8 cellular contexts compared by ENCODE assay signal in genomic region chr17:45445901-45446743, GRCh38. TPM values are rescaled to one million over a fixed set of nuclear protein-coding genes. Genes with fewer than 3 reads are reported as not detected.
DNase-seq lines count a peak whose midpoint lies in the region; ATAC-seq and TF ChIP-seq lines count a peak whose summit lies in the region.
"Not testable (repeated sequence)": the region's sequence is repeated elsewhere in the genome, so short reads cannot be mapped to it uniquely, and the experiment has no call there.

No MANE protein-coding gene starts in this region.

- intact Hi-C loops in CD4-positive, alpha-beta memory T cell (cut with micrococcal nuclease); mammary epithelial cell (cut with micrococcal nuclease); heart right ventricle (cut with DNase I); naive thymus-derived CD4-positive, alpha-beta T cell (cut with micrococcal nuclease): not testable (repeated sequence)

- peak overlapping the region; percentile 48 to 88 (median 82) for H3K27ac Mint-ChIP-seq in CD4-positive, alpha-beta memory T cell
- peak overlapping the region; percentile 79 to 85 for H3K27ac Mint-ChIP-seq in T-cell
- H3K27ac Mint-ChIP-seq in activated T-cell treated with anti-CD3 and anti-CD28 coated beads, Interleukin-2, amount 50 U/mL, for 24 hours: peak overlapping the region; percentile 81
- H3K27ac Mint-ChIP-seq in naive thymus-derived CD4-positive, alpha-beta T cell: peak overlapping the region in 6 of 9 donors; percentile 13 to 90 (median 53)

- peak; percentile 52 to 89 (median 78) for ATAC-seq in T-cell (replicated peaks in 1 of 4)
- peak; percentile 48 to 88 (median 80) for ATAC-seq in heart right ventricle
- ATAC-seq in naive thymus-derived CD4-positive, alpha-beta T cell: peak; percentile 81

- peaks cover 8 to 28% (median 18%) of the 10 kb centered on the region in 4 donors for H3K4me1 Mint-ChIP-seq in CD4-positive, alpha-beta memory T cell
- H3K4me1 Mint-ChIP-seq in T-cell: peaks cover 6 to 24% (median 12%) of the 10 kb centered on the region in 3 donors
- H3K4me1 Mint-ChIP-seq in activated T-cell treated with anti-CD3 and anti-CD28 coated beads, Interleukin-2, amount 50 U/mL, for 24 hours (ENCODE audit: low read depth): peaks cover 20% of the 10 kb centered on the region
- peaks cover 0 to 32% (median 16%) of the 10 kb centered on the region in 7 donors for H3K4me1 Mint-ChIP-seq in naive thymus-derived CD4-positive, alpha-beta T cell

- not testable (repeated sequence) for H3K4me1 ChIP-seq in CD4-positive, alpha-beta memory T cell (ENCODE audit: insufficient read depth, low read length); naive thymus-derived CD4-positive, alpha-beta T cell (ENCODE audit: control insufficient read depth in 2 of 2, insufficient read depth in 2 of 2, low read length in 2 of 2)
- H3K4me1 ChIP-seq in mammary epithelial cell (ENCODE audit: insufficient read depth, low read length): peaks cover 32% of the 10 kb centered on the region
- H3K4me1 ChIP-seq in heart right ventricle: peaks cover 0 to 31% (median 16%) of the 10 kb centered on the region in 9 donors

- not testable (repeated sequence) for H3K36me3 ChIP-seq in CD4-positive, alpha-beta memory T cell (ENCODE audit: insufficient read depth, low read length); mammary epithelial cell (ENCODE audit: insufficient read depth, low read length)
- H3K36me3 ChIP-seq in heart right ventricle: peaks cover 0 to 51% (median 3%) of the 10 kb centered on the region in 9 donors
- peaks cover 0 to 14% (median 0%) of the 10 kb centered on the region in 3 experiments for H3K36me3 ChIP-seq in naive thymus-derived CD4-positive, alpha-beta T cell (ENCODE audit: control insufficient read depth in 2 of 3, insufficient read depth in 3 of 3, low read length in 3 of 3)

- not testable (repeated sequence) for H3K27ac ChIP-seq in CD4-positive, alpha-beta memory T cell (ENCODE audit: low read depth, low read length); naive thymus-derived CD4-positive, alpha-beta T cell (ENCODE audit: low read depth, low read length)
- peak overlapping the region; percentile 64 for H3K27ac ChIP-seq in mammary epithelial cell (ENCODE audit: insufficient read depth, low read depth, low read length)
- peak overlapping the region in 7 of 10 donors; percentile 40 to 74 (median 53) for H3K27ac ChIP-seq in heart right ventricle

- not testable (repeated sequence) for TF ChIP-seq CTCF in mammary epithelial cell (conservative IDR thresholded peaks at IDR 0.05 in 1 of 2, IDR thresholded peaks at IDR 0.05 in 1 of 2; ENCODE audit: extremely low read depth in 1 of 2, insufficient read depth in 1 of 2, low read depth in 1 of 2, low read length in 2 of 2); heart right ventricle (IDR thresholded peaks at IDR 0.05)

- peaks cover 6 to 18% of the 10 kb centered on the region in 2 donors for H3K36me3 Mint-ChIP-seq in CD4-positive, alpha-beta memory T cell
- peaks cover 12% of the 10 kb centered on the region for H3K36me3 Mint-ChIP-seq in T-cell
- H3K36me3 Mint-ChIP-seq in activated T-cell treated with anti-CD3 and anti-CD28 coated beads, Interleukin-2, amount 50 U/mL, for 24 hours (ENCODE audit: low read depth): peaks cover 33% of the 10 kb centered on the region
- H3K36me3 Mint-ChIP-seq in naive thymus-derived CD4-positive, alpha-beta T cell: peaks cover 0 to 21% (median 4%) of the 10 kb centered on the region in 5 donors

- H3K79me2 ChIP-seq in mammary epithelial cell (ENCODE audit: insufficient read depth, low read length): not testable (repeated sequence)

- H3K9me3 Mint-ChIP-seq in CD4-positive, alpha-beta memory T cell; T-cell; activated T-cell treated with anti-CD3 and anti-CD28 coated beads, Interleukin-2, amount 50 U/mL, for 24 hours; naive thymus-derived CD4-positive, alpha-beta T cell: not testable (repeated sequence)

- not testable (repeated sequence) for DNase-seq in CD4-positive, alpha-beta memory T cell; heart right ventricle
- DNase-seq in KBM-7 (peak; percentile 59), T-cell (peak in 2 of 34 experiments; percentile 23 to 24), mammary epithelial cell (peak; percentile 86)
- peak; percentile 54 for DNase-seq in activated T-cell treated with anti-CD3 and anti-CD28 coated beads, Interleukin-2, amount 50 U/mL, for 24 hours
- DNase-seq in naive thymus-derived CD4-positive, alpha-beta T cell: peak in 1 of 9 donors; percentile 46
- peak; percentile 36 for DNase-seq in stimulated activated naive CD4-positive, alpha-beta T cell treated with Interleukin-2 at 50 U/mL for 16 hours (lab: John Stamatoyannopoulos, UW)

- H3K4me2 ChIP-seq in mammary epithelial cell (ENCODE audit: insufficient read depth, low read depth, low read length): peak overlapping the region; percentile 42

- TSS peak; percentile 96 for BruUV-seq in mammary epithelial cell (replicated peaks; lab: Mats Ljungman, UMichigan)

- not testable (repeated sequence) for H4K20me1 ChIP-seq in mammary epithelial cell (ENCODE audit: insufficient read depth, low read length)

- dilution Hi-C loops in mammary epithelial cell (cut with HindIII; ENCODE audit: low sequenced_read_pairs): not testable (repeated sequence)

- in situ Hi-C loops in KBM-7 (cut with MboI; ENCODE audit: low pct_unique_long_range_greater_than_20kb, low sequenced_read_pairs): not testable (repeated sequence)
- in situ Hi-C loops in mammary epithelial cell (cut with MboI; ENCODE audit: low sequenced_read_pairs in 2 of 2): loop anchor here in 1 of 2 donors (25.0 kb wide), 1 partner anchor 416 kb away; no protein-coding TSS in a partner anchor

- POLR2A ChIA-PET in CD4-positive, alpha-beta memory T cell (lab: Charles Lee; ENCODE audit: partially characterized antibody); T-cell (lab: Charles Lee); naive thymus-derived CD4-positive, alpha-beta T cell (lab: Charles Lee): not testable (repeated sequence)

- H3K27me3 Mint-ChIP-seq in CD4-positive, alpha-beta memory T cell; T-cell; activated T-cell treated with anti-CD3 and anti-CD28 coated beads, Interleukin-2, amount 50 U/mL, for 24 hours; naive thymus-derived CD4-positive, alpha-beta T cell: not testable (repeated sequence)

- CTCF ChIA-PET in CD4-positive, alpha-beta memory T cell (lab: Charles Lee; ENCODE audit: partially characterized antibody); T-cell (lab: Charles Lee); mammary epithelial cell (lab: Charles Lee; ENCODE audit: low non-redundant PET); naive thymus-derived CD4-positive, alpha-beta T cell (lab: Charles Lee): not testable (repeated sequence)

- not testable (repeated sequence) for H2AFZ ChIP-seq in mammary epithelial cell (ENCODE audit: low read depth, low read length)

- H3K9me3 ChIP-seq in CD4-positive, alpha-beta memory T cell (ENCODE audit: control insufficient read depth in 1 of 2, low read length in 2 of 2); mammary epithelial cell (replicated peaks; ENCODE audit: insufficient read depth, low read length); heart right ventricle; naive thymus-derived CD4-positive, alpha-beta T cell (ENCODE audit: control insufficient read depth in 2 of 3, low read length in 3 of 3): not testable (repeated sequence)

- WGBS in mammary epithelial cell (ENCODE audit: low coverage, missing lambda C conversion rate): 40% methylated on average over 15 of the region's 16 CpGs
- WGBS in heart right ventricle, 2 donors: 45 to 65% methylated on average over 15 to 16 of the region's 16 CpGs

- H3K9ac ChIP-seq in mammary epithelial cell (ENCODE audit: insufficient read depth, low read length): not testable (repeated sequence)

- H3K4me3 ChIP-seq in CD4-positive, alpha-beta memory T cell (ENCODE audit: low read length in 2 of 2); mammary epithelial cell (replicated peaks in 1 of 3; ENCODE audit: insufficient read depth in 1 of 3, low read depth in 2 of 3, low read length in 3 of 3); heart right ventricle; naive thymus-derived CD4-positive, alpha-beta T cell (ENCODE audit: low read length): not testable (repeated sequence)

- H3K4me3 Mint-ChIP-seq in CD4-positive, alpha-beta memory T cell: peak overlapping the region in 7 of 8 donors; percentile 35 to 78 (median 62)
- H3K4me3 Mint-ChIP-seq in T-cell: peak overlapping the region in 2 of 3 donors; percentile 5 to 21
- peak overlapping the region; percentile 31 for H3K4me3 Mint-ChIP-seq in activated T-cell treated with anti-CD3 and anti-CD28 coated beads, Interleukin-2, amount 50 U/mL, for 24 hours
- H3K4me3 Mint-ChIP-seq in naive thymus-derived CD4-positive, alpha-beta T cell: peak overlapping the region in 2 of 10 donors; percentile 4 to 79

- H3K27me3 ChIP-seq in CD4-positive, alpha-beta memory T cell (ENCODE audit: insufficient read depth, low read length); mammary epithelial cell (ENCODE audit: insufficient read depth, low read length); heart right ventricle; naive thymus-derived CD4-positive, alpha-beta T cell (ENCODE audit: control insufficient read depth in 2 of 2, insufficient read depth in 2 of 2, low read length in 2 of 2): not testable (repeated sequence)

RNA-seq across cellular contexts. Expression of gene ARHGAP27, which starts 13.5 kb away (rescaled TPM):
- total RNA-seq in CD4-positive, alpha-beta memory T cell: 100 to 1,000 TPM; 108 to 113 TPM
- polyA plus RNA-seq in CD4-positive, alpha-beta memory T cell: 10 to 100 TPM; 23.0 to 30.6 TPM
- 100 to 1,000 TPM in 3 of 5 donors, 10 to 100 TPM in 2; 56.4 to 120 (median 113) TPM for total RNA-seq in T-cell
- total RNA-seq in mammary epithelial cell: 10 to 100 TPM; 24.8 to 31.3 TPM
- 18.5 TPM for polyA plus RNA-seq in mammary epithelial cell
- polyA minus RNA-seq in mammary epithelial cell: 11.2 TPM
- total RNA-seq in heart right ventricle: 10 to 100 TPM; 15.2 to 46.9 (median 25.3) TPM
- 10 to 100 TPM; 17.9 to 65.8 TPM for polyA plus RNA-seq in heart right ventricle
- total RNA-seq in naive thymus-derived CD4-positive, alpha-beta T cell: 100 to 1,000 TPM in 3 of 5 experiments, 10 to 100 TPM in 2; 53.4 to 126 (median 109) TPM
- 10 to 100 TPM; 20.1 to 38.9 TPM for polyA plus RNA-seq in naive thymus-derived CD4-positive, alpha-beta T cell

RNA-seq across cellular contexts. Expression of gene PLEKHM1, which starts 44.4 kb away (rescaled TPM):
- 10 to 100 TPM; 82.9 to 92.5 TPM for total RNA-seq in CD4-positive, alpha-beta memory T cell
- 10 to 100 TPM in 1 of 2 donors, 1 to 10 TPM in 1; 6.8 to 18.8 TPM for polyA plus RNA-seq in CD4-positive, alpha-beta memory T cell
- total RNA-seq in T-cell (100 to 1,000 TPM in 1 of 5 donors, 10 to 100 TPM in 4; 77.8 to 105 (median 79.4) TPM), mammary epithelial cell (10 to 100 TPM; 54.3 to 94.1 TPM), heart right ventricle (10 to 100 TPM; 22.5 to 46.9 (median 25.8) TPM)
- polyA plus RNA-seq in mammary epithelial cell (25.2 TPM), heart right ventricle (10 to 100 TPM in 1 of 2 donors, 1 to 10 TPM in 1; 9.9 to 14.8 TPM)
- 63.7 TPM for polyA minus RNA-seq in mammary epithelial cell
- 100 to 1,000 TPM in 2 of 5 experiments, 10 to 100 TPM in 3; 58.2 to 111 (median 80.4) TPM for total RNA-seq in naive thymus-derived CD4-positive, alpha-beta T cell
- 10 to 100 TPM; 11.5 to 21.2 TPM for polyA plus RNA-seq in naive thymus-derived CD4-positive, alpha-beta T cell
